In genomic region chr6:91135406-91135805, GRCh38 we compare ENCODE assay signal across 15 cellular contexts.
"Had no signal": no experiment of that assay in that cellular context is flagged by ENCODE, and none has a peak within 500 bp of the region (broad histone marks: within the 10 kb centered on the region; RNA-seq: fewer than 3 reads in every experiment).

No MANE protein-coding gene starts in this region.

- DNase-seq: effector memory CD8-positive, alpha-beta T cell; foreskin keratinocyte; head of caudate nucleus; left colon; mesendoderm; naive B cell; psoas muscle; retina; right lobe of liver; stimulated activated CD4-positive, alpha-beta T cell treated with anti-CD3 and anti-CD28 coated beads, Interleukin-4, amount 100 ng/mL, for 1 hour; stimulated activated CD8-positive, alpha-beta memory T cell treated with anti-CD3 and anti-CD28 coated beads, Interleukin-4, amount 100 ng/mL, for 48 hours; stimulated activated naive CD8-positive, alpha-beta T cell treated with anti-CD3 and anti-CD28 coated beads, Interleukin-15, Interleukin-2, amounts not matched to agents 100 U/mL and 50 U/mL, for 24 hours; tibial artery; upper lobe of left lung; uterus had no signal
